1 cellular context compared by ENCODE assay signal in genomic region chr17:81858170-81858966, GRCh38.
TF ChIP-seq lines count a peak whose summit lies in the region.

No MANE protein-coding gene starts in this region.

TF ChIP-seq in K562, 482 proteins besides CTCF, POLR2A, EP300 and RAD21 (continues in another document):
- TF ChIP-seq MLLT1 (IDR thresholded peaks at IDR 0.05) (no peak), ZNF174 (CRISPR knock-in tag; IDR thresholded peaks at IDR 0.05) (no peak), ETV1 (tag; conservative IDR thresholded peaks at IDR 0.05; ENCODE audit: low read depth) (no peak), POLR2G (IDR thresholded peaks at IDR 0.05; ENCODE audit: low read depth, low read length) (peak; percentile 73), ZNF76 (CRISPR knock-in tag; IDR thresholded peaks at IDR 0.05; ENCODE audit: borderline replicate concordance) (no peak), TFAM (CRISPR knock-in tag; conservative IDR thresholded peaks at IDR 0.05) (no peak), HES1 (IDR thresholded peaks at IDR 0.05; ENCODE audit: low read depth) (no peak), ID3 (CRISPR knock-in tag; IDR thresholded peaks at IDR 0.05) (no peak), ID3 (tag; IDR thresholded peaks at IDR 0.05) (no peak), MEIS2 (IDR thresholded peaks at IDR 0.05; ENCODE audit: partially characterized antibody) (no peak), ZNF3 (CRISPR knock-in tag; IDR thresholded peaks at IDR 0.05) (no peak), E2F5 (CRISPR knock-in tag; IDR thresholded peaks at IDR 0.05) (no peak), HMGN3 (IDR thresholded peaks at IDR 0.05; ENCODE audit: borderline replicate concordance, extremely low read depth, insufficient read length, low read depth, low read length) (no peak), BMI1 (IDR thresholded peaks at IDR 0.05; ENCODE audit: low read length) (no peak), CREBBP (IDR thresholded peaks at IDR 0.05; ENCODE audit: low read depth, low read length) (no peak), ZNF143 (CRISPR knock-in tag; IDR thresholded peaks at IDR 0.05) (0 out of 2 replicates have a peak, but pooled peaks have one; percentile 13), SAFB2 (IDR thresholded peaks at IDR 0.05; ENCODE audit: borderline replicate concordance, low read depth, low read length, severe bottlenecking) (no peak), NCOA6 (IDR thresholded peaks at IDR 0.05) (no peak), FOXP1 (CRISPR knock-in tag; IDR thresholded peaks at IDR 0.05) (peak; percentile 58; the same call in 1 of the 2 replicates), TSHZ1 (CRISPR knock-in tag; IDR thresholded peaks at IDR 0.05) (no peak), SMARCA5 (IDR thresholded peaks at IDR 0.05) (no peak), IRF9 (tag; IDR thresholded peaks at IDR 0.05) (no peak), COPS2 (conservative IDR thresholded peaks at IDR 0.05) (no peak), RBFOX2 (IDR thresholded peaks at IDR 0.05; ENCODE audit: low read depth, low read length) (peak; percentile 81), ZNF12 (CRISPR knock-in tag; IDR thresholded peaks at IDR 0.05) (no peak), MAX (CRISPR knock-in tag; IDR thresholded peaks at IDR 0.05) (peak; percentile 55), ARID2 (IDR thresholded peaks at IDR 0.05) (no peak), ZBTB9 (CRISPR knock-in tag; IDR thresholded peaks at IDR 0.05) (no peak), RERE (CRISPR knock-in tag; IDR thresholded peaks at IDR 0.05; ENCODE audit: borderline replicate concordance) (no peak), AFF4 (CRISPR knock-in tag; IDR thresholded peaks at IDR 0.05) (0 out of 2 replicates have a peak, but pooled peaks have one; percentile 11), FOXO4 (CRISPR knock-in tag; IDR thresholded peaks at IDR 0.05) (no peak), PHF8 (IDR thresholded peaks at IDR 0.05; ENCODE audit: borderline replicate concordance, low read length) (no peak), MCM5 (IDR thresholded peaks at IDR 0.05; ENCODE audit: low read depth) (no peak), ELK1 (CRISPR knock-in tag; IDR thresholded peaks at IDR 0.05) (no peak), ETV5 (CRISPR knock-in tag; IDR thresholded peaks at IDR 0.05; ENCODE audit: low read depth) (no peak), NFRKB (IDR thresholded peaks at IDR 0.05; ENCODE audit: low read depth) (no peak), SOX6 (IDR thresholded peaks at IDR 0.05) (no peak)
